In genomic region chr9:109086221-109086620, GRCh38 we compare ENCODE assay signal across 12 cellular contexts. TPM values are rescaled to one million over a fixed set of nuclear protein-coding genes. Genes with fewer than 3 reads are reported as not detected.
DNase-seq lines count a peak whose midpoint lies in the region; ATAC-seq, FAIRE-seq and TF ChIP-seq lines count a peak whose summit lies in the region.
"Had no signal": no experiment of that assay in that cellular context is flagged by ENCODE, and none has a peak within 500 bp of the region (broad histone marks: within the 10 kb centered on the region; RNA-seq: fewer than 3 reads in every experiment).

No MANE protein-coding gene starts in this region.

- H3K27ac Mint-ChIP-seq in astrocyte (ENCODE audit: unreplicated experiment): no peak overlapping the region
- no peak overlapping the region for H3K27ac Mint-ChIP-seq in T-helper 2 cell treated with Interferon-gamma antibody and Interleukin-4, amounts not matched to agents 5 μg/mL and 100 μg/mL, for 36 hours
- H3K27ac Mint-ChIP-seq: activated T-cell treated with anti-CD3 and anti-CD28 coated beads, Interleukin-2, amount 50 U/mL, for 72 hours had no signal

- no peak overlapping the region for H3K27ac ChIP-seq in astrocyte (ENCODE audit: low read depth, low read length)
- H3K27ac ChIP-seq: KMS-11, SJSA1 had no signal

- H3K4me2 ChIP-seq in astrocyte (ENCODE audit: low read length): no peak overlapping the region
- H3K4me2 ChIP-seq: KMS-11 had no signal

- no peak overlapping the region for H2AFZ ChIP-seq in astrocyte (ENCODE audit: low read depth, low read length)

- DNase-seq in Ammon's horn (ENCODE audit: low spot score) (peak; percentile 14), astrocyte (ENCODE audit: low read depth) (no peak), MG63 (no peak), HuH-7 (ENCODE audit: low spot score) (no peak)
- no peak for DNase-seq in T-helper 2 cell treated with Interferon-gamma antibody and Interleukin-4, amounts not matched to agents 5 μg/mL and 100 μg/mL, for 36 hours (ENCODE audit: low spot score)
- DNase-seq: activated T-cell treated with anti-CD3 and anti-CD28 coated beads, Interleukin-2, amount 50 U/mL, for 72 hours; right cardiac atrium had no signal

- H3K27me3 Mint-ChIP-seq in astrocyte (ENCODE audit: low read depth, unreplicated experiment): no peaks in the 10 kb centered on the region
- no peaks in the 10 kb centered on the region for H3K27me3 Mint-ChIP-seq in T-helper 2 cell treated with Interferon-gamma antibody and Interleukin-4, amounts not matched to agents 5 μg/mL and 100 μg/mL, for 36 hours (ENCODE audit: low read depth)

- H3K79me2 ChIP-seq in astrocyte (ENCODE audit: insufficient read depth, low read length): no peaks in the 10 kb centered on the region

- H3K9me3 ChIP-seq in astrocyte (ENCODE audit: insufficient read depth, low read depth, low read length): no peaks in the 10 kb centered on the region
- H3K9me3 ChIP-seq in MG63: no peaks in the 10 kb centered on the region
- H3K9me3 ChIP-seq: SJSA1 had no signal

- H3K4me3 ChIP-seq in astrocyte (ENCODE audit: insufficient read depth, low read depth, low read length): no peak overlapping the region
- H3K4me3 ChIP-seq in MG63: no peak overlapping the region
- H3K4me3 ChIP-seq: SJSA1 had no signal

- TF ChIP-seq CTCF in astrocyte (IDR thresholded peaks at IDR 0.05; ENCODE audit: insufficient read depth, low read depth, low read length): no peak

- H4K20me1 ChIP-seq in astrocyte (ENCODE audit: insufficient read depth, low read length): peaks cover 4% of the 10 kb centered on the region

- no peaks in the 10 kb centered on the region for H3K9me3 Mint-ChIP-seq in astrocyte (ENCODE audit: unreplicated experiment)
- H3K9me3 Mint-ChIP-seq in T-helper 2 cell treated with Interferon-gamma antibody and Interleukin-4, amounts not matched to agents 5 μg/mL and 100 μg/mL, for 36 hours: no peaks in the 10 kb centered on the region
- H3K9me3 Mint-ChIP-seq: activated T-cell treated with anti-CD3 and anti-CD28 coated beads, Interleukin-2, amount 50 U/mL, for 72 hours had no signal

- H3K4me1 ChIP-seq in astrocyte (ENCODE audit: insufficient read depth, low read length): no peaks in the 10 kb centered on the region
- H3K4me1 ChIP-seq: SJSA1 had no signal

- H3K36me3 ChIP-seq in astrocyte (ENCODE audit: insufficient read depth, low read length) (peaks cover 5% of the 10 kb centered on the region), MG63 (peaks cover 29% of the 10 kb centered on the region)

- H3K4me3 Mint-ChIP-seq in astrocyte (ENCODE audit: unreplicated experiment): peak overlapping the region; percentile 9
- no peak overlapping the region for H3K4me3 Mint-ChIP-seq in T-helper 2 cell treated with Interferon-gamma antibody and Interleukin-4, amounts not matched to agents 5 μg/mL and 100 μg/mL, for 36 hours
- H3K4me3 Mint-ChIP-seq: activated T-cell treated with anti-CD3 and anti-CD28 coated beads, Interleukin-2, amount 50 U/mL, for 72 hours had no signal

- H3K36me3 Mint-ChIP-seq in astrocyte (ENCODE audit: low read depth, unreplicated experiment): peaks cover 7% of the 10 kb centered on the region
- peaks cover 47% of the 10 kb centered on the region for H3K36me3 Mint-ChIP-seq in T-helper 2 cell treated with Interferon-gamma antibody and Interleukin-4, amounts not matched to agents 5 μg/mL and 100 μg/mL, for 36 hours (ENCODE audit: low read depth)

- H3K9ac ChIP-seq in astrocyte (ENCODE audit: low read length): no peak overlapping the region
- H3K9ac ChIP-seq: KMS-11 had no signal

- ATAC-seq in GM21360 (IDR thresholded peaks at IDR 0.05; ENCODE audit: unreplicated experiment): peak; percentile 97
- peak; percentile 87 for ATAC-seq in HG03432 (IDR thresholded peaks at IDR 0.05; ENCODE audit: unreplicated experiment)
- no peak for ATAC-seq in HG03139 (IDR thresholded peaks at IDR 0.05; ENCODE audit: unreplicated experiment)
- ATAC-seq: activated T-cell treated with anti-CD3 and anti-CD28 coated beads, Interleukin-2, amount 50 U/mL, for 72 hours had no signal

- no peak for FAIRE-seq in astrocyte (lab: Jason Lieb, UNC)

- H3K27me3 ChIP-seq in astrocyte (ENCODE audit: insufficient read depth, low read length): no peaks in the 10 kb centered on the region
- H3K27me3 ChIP-seq in MG63: no peaks in the 10 kb centered on the region
- H3K27me3 ChIP-seq: SJSA1 had no signal

- H3K4me1 Mint-ChIP-seq in astrocyte (ENCODE audit: low read depth, unreplicated experiment): peaks cover 9% of the 10 kb centered on the region
- H3K4me1 Mint-ChIP-seq in T-helper 2 cell treated with Interferon-gamma antibody and Interleukin-4, amounts not matched to agents 5 μg/mL and 100 μg/mL, for 36 hours (ENCODE audit: low read depth): peaks cover 12% of the 10 kb centered on the region

RNA-seq across cellular contexts. Expression of gene TMEM245, which starts 33.5 kb away (rescaled TPM):
- total RNA-seq in astrocyte: 52.2 and 54.1 TPM in 2 replicates
- 20.0 and 20.5 TPM in 2 replicates for total RNA-seq in MG63 (2014; rRNA removed; shearing (Covaris generic); ENCODE audit: low replicate concordance)
